8 cellular contexts compared by ENCODE assay signal in genomic region chr6:22147983-22148797, GRCh38.
A peak's percentile ranks its signal among the peaks of the same experiment; 100 is the strongest.
DNase-seq lines count a peak whose midpoint lies in the region; ATAC-seq, FAIRE-seq and TF ChIP-seq lines count a peak whose summit lies in the region.

No MANE protein-coding gene starts in this region.

- FAIRE-seq in HTR-8/SVneo (lab: Jason Lieb, UNC) (no peak), frontal cortex (lab: Jason Lieb, UNC) (no peak)

- H3K4me3 ChIP-seq in A673 (ENCODE audit: low read depth, low read length, poor library complexity, severe bottlenecking) (no peak overlapping the region), skeletal muscle cell (ENCODE audit: low read depth, low read length) (peak overlapping the region; percentile 8)

- H3K36me3 ChIP-seq in A673 (ENCODE audit: insufficient read depth, low read length, poor library complexity, severe bottlenecking): no peaks in the 10 kb centered on the region

- H3K27me3 ChIP-seq in A673 (replicated peaks; ENCODE audit: insufficient read depth, low read depth, low read length, poor library complexity): no peaks in the 10 kb centered on the region
- H3K27me3 ChIP-seq in foreskin keratinocyte: no peaks in the 10 kb centered on the region

- TF ChIP-seq CTCF in A673 (conservative IDR thresholded peaks at IDR 0.05; ENCODE audit: low read depth, low read length) (no peak), foreskin keratinocyte (conservative IDR thresholded peaks at IDR 0.05) (no peak)

- CTCF ChIA-PET in A673 (lab: Charles Lee): no interaction called here

- DNase-seq in A673 (ENCODE audit: low spot score) (peak; percentile 59), HTR-8/SVneo (ENCODE audit: insufficient read length, low spot score) (peak; percentile 14), SK-MEL-5 (ENCODE audit: low read depth, low spot score) (peak; percentile 95), foreskin keratinocyte (peak in 1 of 2 donors; percentile 51), skeletal muscle cell (ENCODE audit: low read depth) (peak; percentile 53), frontal cortex (ENCODE audit: low spot score in 2 of 2) (no peak)

- ATAC-seq in foreskin keratinocyte (peak; percentile 74), HG03039 (IDR thresholded peaks at IDR 0.05; ENCODE audit: unreplicated experiment) (no peak), GM21619 (IDR thresholded peaks at IDR 0.05; ENCODE audit: unreplicated experiment) (no peak)

- no peak overlapping the region for H3K27ac ChIP-seq in A673 (ENCODE audit: low read depth, low read length, poor library complexity, severe bottlenecking)
- no peak overlapping the region for H3K27ac ChIP-seq in foreskin keratinocyte

- in situ Hi-C loops in SK-MEL-5 (cut with HindIII; ENCODE audit: low pct_unique_long_range_greater_than_20kb, low sequenced_read_pairs): no loop called here

- POLR2A ChIA-PET in A673 (lab: Charles Lee; ENCODE audit: low non-redundant PET): interaction anchor here (0.6 kb wide), 2 partner anchors 187 to 1259 kb away, joined by 3 read pairs; no protein-coding TSS in a partner anchor

- H3K4me1 ChIP-seq in A673 (ENCODE audit: insufficient read depth, low read length, poor library complexity, severe bottlenecking): peaks cover 22% of the 10 kb centered on the region
- no peaks in the 10 kb centered on the region for H3K4me1 ChIP-seq in foreskin keratinocyte

- intact Hi-C loops in A673 (cut with micrococcal nuclease; ENCODE audit: unreplicated experiment): no loop called here

- no peaks in the 10 kb centered on the region for H3K9me3 ChIP-seq in A673 (ENCODE audit: low read depth, low read length, poor library complexity, severe bottlenecking)

- BruUV-seq in A673 (replicated peaks; lab: Mats Ljungman, UMichigan): no TSS peak

Comparison
In these comparisons a context has a peak if more than half of its experiments do, and no peak if none do; other contexts are left out.
1. DNase-seq: peak in A673 (single experiment), HTR-8/SVneo (single experiment), SK-MEL-5 (single experiment) and skeletal muscle cell (single experiment); none in frontal cortex (0 of 2).